12 cellular contexts compared by ENCODE assay signal in the genomic region with DNA sequence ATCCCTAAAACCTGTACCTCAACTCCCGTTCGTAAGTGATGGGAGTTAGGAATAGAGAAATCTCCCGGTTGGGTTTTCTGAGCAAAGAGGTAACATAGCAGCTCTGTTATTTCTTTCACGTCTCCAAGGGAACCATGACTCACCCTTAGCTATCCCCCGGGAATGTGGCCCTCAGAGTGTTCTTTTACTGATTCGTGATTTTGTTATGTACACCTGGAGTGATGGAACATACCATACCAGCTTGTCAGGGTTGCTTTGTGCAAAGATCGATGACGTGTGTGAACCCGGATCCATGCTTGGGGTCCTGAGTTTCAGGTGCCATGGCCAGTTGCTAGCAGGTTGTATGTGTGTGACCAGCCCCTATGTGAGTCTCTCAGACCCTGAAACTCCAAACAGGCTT. TPM values are rescaled to one million over a fixed set of nuclear protein-coding genes. Genes with fewer than 3 reads are reported as not detected.
DNase-seq lines count a peak whose midpoint lies in the region; ATAC-seq, FAIRE-seq and TF ChIP-seq lines count a peak whose summit lies in the region.
"Had no signal": no experiment of that assay in that cellular context is flagged by ENCODE, and none has a peak within 500 bp of the region (broad histone marks: within the 10 kb centered on the region; RNA-seq: fewer than 3 reads in every experiment).

No MANE protein-coding gene starts in this region.

- ATAC-seq in A549 (peak; percentile 73 to 90; a peak in 5 of 6 replicates), foreskin keratinocyte (peak; percentile 99), GM18861 (IDR thresholded peaks at IDR 0.05; ENCODE audit: unreplicated experiment) (no peak)
- ATAC-seq: activated CD8-positive, alpha-beta memory T cell treated with anti-CD3 and anti-CD28 coated beads, Interleukin-2, amount 10 ng/mL, durations not matched to agents 7 days and 5 days; naive thymus-derived CD4-positive, alpha-beta T cell had no signal

- TF ChIP-seq EP300 in A549 (IDR thresholded peaks at IDR 0.05) = no peak

- 32% methylated on average over 9 of the region's 9 CpGs for WGBS in A549 (ENCODE audit: missing lambda C conversion rate)
- WGBS in lower leg skin, 2 donors = 79 to 80% methylated on average over 9 of the region's 9 CpGs

- TF ChIP-seq CTCF in A549 (IDR thresholded peaks at IDR 0.05) (no peak), HFF-Myc (IDR thresholded peaks at IDR 0.05; ENCODE audit: low read depth, low read length, missing control alignments) (no peak), foreskin keratinocyte (conservative IDR thresholded peaks at IDR 0.05) (no peak), lower leg skin (IDR thresholded peaks at IDR 0.05) (no peak), coronary artery (IDR thresholded peaks at IDR 0.05) (no peak)

- no peaks in the 10 kb centered on the region for H3K9me3 ChIP-seq in A549
- H3K9me3 ChIP-seq: BE2C, stomach had no signal

- H3K4me3 ChIP-seq in A549 = no peak overlapping the region
- H3K4me3 ChIP-seq in HFF-Myc (replicated peaks; ENCODE audit: low read depth, low read length) = no peak overlapping the region
- no peak overlapping the region for H3K4me3 ChIP-seq in lower leg skin (ENCODE audit: low read depth, poor library complexity, severe bottlenecking)
- no peak overlapping the region for H3K4me3 ChIP-seq in coronary artery
- H3K4me3 ChIP-seq: stomach had no signal

- no peaks in the 10 kb centered on the region for H3K27me3 ChIP-seq in foreskin keratinocyte
- H3K27me3 ChIP-seq: BE2C, stomach had no signal

- CTCF ChIA-PET in A549 (lab: Yijun Ruan, JAX) = interaction anchor here (1.4 to 2.3 kb wide), 4 partner anchors 9 to 270 kb away, joined by 3 to 7 read pairs (median 6); no protein-coding TSS in a partner anchor

- H3K4me1 ChIP-seq in A549 (peaks cover 12% of the 10 kb centered on the region; the same call in 2 of the 3 replicates), foreskin keratinocyte (peaks cover 20% of the 10 kb centered on the region)
- H3K4me1 ChIP-seq: BE2C, stomach had no signal

- DNase-seq in A549 (ENCODE audit: low read depth in 1 of 2, low spot score in 1 of 2) (peak; percentile 48 to 59), HFF-Myc (ENCODE audit: extremely low read depth, low read depth) (peak; percentile 36), T1000 (lab: John Stamatoyannopoulos, UW) (peak; percentile 55), foreskin keratinocyte (peak; percentile 89 to 95), lower leg skin (ENCODE audit: low spot score in 2 of 2) (no peak), coronary artery (ENCODE audit: low spot score) (no peak), NCI-H2029 (lab: John Stamatoyannopoulos, UW) (no peak)
- DNase-seq: activated CD8-positive, alpha-beta memory T cell treated with anti-CD3 and anti-CD28 coated beads, Interleukin-2, amount 10 ng/mL, durations not matched to agents 7 days and 5 days; BE2C; naive thymus-derived CD4-positive, alpha-beta T cell; stomach had no signal

- no peak for TF ChIP-seq POLR2A in A549 (IDR thresholded peaks at IDR 0.05; ENCODE audit: low read length)
- no peak for TF ChIP-seq POLR2A in lower leg skin (IDR thresholded peaks at IDR 0.05)

- POLR2A ChIA-PET in A549 (lab: Yijun Ruan, JAX) = no interaction called here

- peak overlapping the region; percentile 48 for H3K4me2 ChIP-seq in A549

- peak overlapping the region; percentile 68 to 77; a peak in 4 of 6 replicates for H3K27ac ChIP-seq in A549
- H3K27ac ChIP-seq in foreskin keratinocyte = peak overlapping the region; percentile 95
- H3K27ac ChIP-seq in coronary artery = no peak overlapping the region
- H3K27ac ChIP-seq: stomach had no signal

- intact Hi-C loops in lower leg skin (cut with DNase I; ENCODE audit: low total_unique reads) = no loop called here

- peak; percentile 86 for FAIRE-seq in A549 (lab: Jason Lieb, UNC)

- no peak for TF ChIP-seq RAD21 in A549 (conservative IDR thresholded peaks at IDR 0.05 in 1 of 2, IDR thresholded peaks at IDR 0.05 in 1 of 2)

TF ChIP-seq in A549, 52 proteins besides CTCF, POLR2A, EP300 and RAD21:
- TF ChIP-seq ZC3H11A (IDR thresholded peaks at IDR 0.05) (no peak), FOSL2 (IDR thresholded peaks at IDR 0.05) (no peak), FOSL2 (CRISPR knock-in tag; IDR thresholded peaks at IDR 0.05) (peak; percentile 68)

RNA-seq across cellular contexts. Expression of a gene that starts 52.6 kb away (rescaled TPM):
- polyA plus RNA-seq in A549 (2011; rRNA removed) (70.6 and 96.6 TPM in 2 replicates), A549 (2017; fragmentation: RNase III; extraction: RNeasy Plus Mini Kit Qiagen cat#74134 plus additional on column Dnase treatment) (97.4 to 108 TPM (median 101 TPM) in 3 replicates), foreskin keratinocyte (51.1 and 65.0 TPM in 2 replicates)
- 52.2 and 54.9 TPM in 2 replicates for polyA plus RNA-seq in A549 (2012; cell fraction: cytosol; rRNA removed)
- polyA plus RNA-seq in A549 (2012; cell fraction: nucleus; rRNA removed) = 19.5 and 27.2 TPM in 2 replicates
- polyA minus RNA-seq in A549 (2011; rRNA and poly(A)+ RNA removed) = 16.4 and 16.7 TPM in 2 replicates
- total RNA-seq in foreskin keratinocyte (40.0 and 43.2 TPM in 2 replicates), lower leg skin (1 to 10 TPM; 3.2 to 9.1 (median 4.8) TPM)

Comparison
In these comparisons a context has a peak if more than half of its experiments do, and no peak if none do; other contexts are left out.
1. DNase-seq: peak in A549 (2 of 2), HFF-Myc (single experiment), T1000 (single experiment) and foreskin keratinocyte (2 of 2); none in lower leg skin (0 of 2), coronary artery (single experiment) and NCI-H2029 (single experiment).
2. H3K27ac ChIP-seq: peak in A549 (2 of 2) and foreskin keratinocyte (single experiment); none in coronary artery (0 of 2).